In genomic region chr18:55136258-55136657, GRCh38 we compare ENCODE assay signal across 12 cellular contexts.
"Had no signal": no experiment of that assay in that cellular context is flagged by ENCODE, and none has a peak within 500 bp of the region (broad histone marks: within the 10 kb centered on the region; RNA-seq: fewer than 3 reads in every experiment).

No MANE protein-coding gene starts in this region.

- DNase-seq: activated CD4-positive, alpha-beta memory T cell treated with anti-CD3 and anti-CD28 coated beads for 36 hours; activated CD4-positive, alpha-beta T cell treated with anti-CD3 and anti-CD28 coated beads for 4 hours; activated naive CD8-positive, alpha-beta T cell treated with anti-CD3 and anti-CD28 coated beads for 36 hours; effector memory CD8-positive, alpha-beta T cell; immature natural killer cell; left ventricle myocardium inferior; occipital lobe; posterior cingulate gyrus; spleen; stimulated activated CD4-positive, alpha-beta T cell treated with anti-CD3 and anti-CD28 coated beads, Interleukin-4, amount 100 ng/mL, for 4 hours; stimulated activated naive B cell treated with anti-CD40 and anti-IgM and Interleukin-4, amounts not matched to agents 10 μg/mL and 1 μg/mL and 100 μg/mL, for 72 hours had no signal

- ATAC-seq: effector memory CD8-positive, alpha-beta T cell; WTC11 had no signal
